Comparison of ENCODE assay signal across 8 cellular contexts in genomic region chr5:59034498-59035186, GRCh38.
DNase-seq lines count a peak whose midpoint lies in the region; ATAC-seq, FAIRE-seq and TF ChIP-seq lines count a peak whose summit lies in the region.

No MANE protein-coding gene starts in this region.

- intact Hi-C loops in HepG2 (cut with micrococcal nuclease; ENCODE audit: unreplicated experiment), result loop anchor here (1.0 kb wide), 1 partner anchor 140 kb away; no protein-coding TSS in a partner anchor

- H3K9me3 ChIP-seq in HepG2 (ENCODE audit: low read length), result no peaks in the 10 kb centered on the region

- CTCF ChIA-PET in HepG2 (lab: Yijun Ruan, JAX; ENCODE audit: low intra/inter-chr PET ratio, low total read pairs), result interaction anchor here (1.6 kb wide), 1 partner anchor 139 kb away, joined by 6 read pairs; no protein-coding TSS in a partner anchor

- no peak for TF ChIP-seq POLR2A in HepG2 (IDR thresholded peaks at IDR 0.05; ENCODE audit: insufficient read depth in 1 of 2, low read depth in 2 of 2, low read length in 2 of 2)

- POLR2A ChIA-PET in HepG2 (lab: Yijun Ruan, JAX), result interaction anchor here (0.6 kb wide), 1 partner anchor 16 kb away, joined by 3 read pairs; no protein-coding TSS in a partner anchor

- FAIRE-seq in HepG2 (lab: Jason Lieb, UNC), result peak; percentile 26

- TF ChIP-seq EP300 in HepG2 (IDR thresholded peaks at IDR 0.05; ENCODE audit: low read depth in 2 of 2, low read length in 2 of 2) (no peak), HepG2 (CRISPR knock-in tag; IDR thresholded peaks at IDR 0.05; ENCODE audit: borderline replicate concordance) (no peak)

- no peak overlapping the region for H3K4me2 ChIP-seq in HepG2 (ENCODE audit: low read depth, low read length)

- peak; percentile 62 for TF ChIP-seq CTCF in HepG2 (CRISPR knock-in tag; IDR thresholded peaks at IDR 0.05)

- H3K4me3 ChIP-seq in HepG2 (replicated peaks in 1 of 3; ENCODE audit: insufficient read depth in 1 of 3, low read depth in 2 of 3, low read length in 3 of 3), result peak overlapping the region in 1 of 3 experiments; percentile 20; a peak in 1 of 6 replicates

- peak; percentile 40 for ATAC-seq in GM21423 (IDR thresholded peaks at IDR 0.05; ENCODE audit: unreplicated experiment)
- ATAC-seq in HepG2, result peak; percentile 62
- ATAC-seq in esophagus mucosa, result no peak

- in situ Hi-C loops in HepG2 (cut with HindIII; ENCODE audit: extremely low pct_ligation_motif_present, low pct_unique_long_range_greater_than_20kb), result loop anchor here (10.0 kb wide), 1 partner anchor 130 kb away; no protein-coding TSS in a partner anchor

- H3K27me3 ChIP-seq in HepG2 (ENCODE audit: control insufficient read depth in 1 of 2, insufficient read depth in 2 of 2, low read length in 2 of 2), result peaks cover 0 to 13% of the 10 kb centered on the region in 2 experiments; a peak in 1 of 5 replicates

- no peaks in the 10 kb centered on the region; the same call in 1 of the 2 replicates for H4K20me1 ChIP-seq in HepG2 (ENCODE audit: insufficient read depth, low read length)

- peak; percentile 23 for DNase-seq in NCI-H748 (lab: John Stamatoyannopoulos, UW; ENCODE audit: unreplicated experiment)
- DNase-seq in NCI-H748 treated with DMSO at 0.1 percent for 48 hours (lab: John Stamatoyannopoulos, UW), result no peak
- DNase-seq in NCI-H446 treated with DMSO at 0.1 percent for 48 hours (lab: John Stamatoyannopoulos, UW), result peak; percentile 36
- peak; percentile 48 for DNase-seq in astrocyte of the hippocampus (ENCODE audit: low read depth, low spot score)
- DNase-seq in HepG2 (ENCODE audit: low spot score), result no peak
- DNase-seq in DMS79 (lab: John Stamatoyannopoulos, UW), result no peak

- no peak overlapping the region for H3K9ac ChIP-seq in HepG2 (ENCODE audit: insufficient read depth, low read depth, low read length)

- H3K4me1 ChIP-seq in HepG2 (ENCODE audit: insufficient read depth, low read length), result peaks cover 31% of the 10 kb centered on the region; the same call in 1 of the 2 replicates

- peak; percentile 43 for TF ChIP-seq RAD21 in HepG2 (CRISPR knock-in tag; IDR thresholded peaks at IDR 0.05)

- peaks cover 3% of the 10 kb centered on the region for H3K79me2 ChIP-seq in HepG2 (ENCODE audit: insufficient read depth, low read length)

- BruUV-seq in HepG2 (replicated peaks; lab: Mats Ljungman, UMichigan), result no TSS peak

- 42% methylated on average over 3 of the region's 3 CpGs for WGBS in HepG2 (ENCODE audit: low lambda C conversion rate)

- no peaks in the 10 kb centered on the region for H3K36me3 ChIP-seq in HepG2 (replicated peaks in 1 of 2; ENCODE audit: control insufficient read depth in 1 of 2, insufficient read depth in 2 of 2, low read length in 2 of 2)

- H2AFZ ChIP-seq in HepG2 (ENCODE audit: low read length), result no peak overlapping the region

- H3K27ac ChIP-seq in HepG2 (ENCODE audit: extremely low read length, insufficient read depth, low read length), result no peak overlapping the region

TF ChIP-seq in HepG2, 621 proteins besides CTCF, POLR2A, EP300 and RAD21 (continues in another document):
- TF ChIP-seq STAG1 (CRISPR knock-in tag; IDR thresholded peaks at IDR 0.05), result peak; percentile 54
- no peak for TF ChIP-seq HNRNPUL1 (IDR thresholded peaks at IDR 0.05; ENCODE audit: low read depth, low read length)
- no peak for TF ChIP-seq ZNF788 (CRISPR knock-in tag; IDR thresholded peaks at IDR 0.05; ENCODE audit: borderline replicate concordance)
- TF ChIP-seq ZNF530 (CRISPR knock-in tag; IDR thresholded peaks at IDR 0.05; ENCODE audit: low read depth), result no peak
- no peak for TF ChIP-seq ZNF224 (CRISPR knock-in tag; IDR thresholded peaks at IDR 0.05)
- TF ChIP-seq ZNF414 (CRISPR knock-in tag; IDR thresholded peaks at IDR 0.05), result no peak
- TF ChIP-seq ZNF691 (CRISPR knock-in tag; IDR thresholded peaks at IDR 0.05; ENCODE audit: borderline replicate concordance, low read depth), result no peak
- TF ChIP-seq ZNF800 (CRISPR knock-in tag; IDR thresholded peaks at IDR 0.05), result peak; percentile 44; the same call in 1 of the 2 replicates
- TF ChIP-seq KLF13 (CRISPR knock-in tag; IDR thresholded peaks at IDR 0.05), result no peak
- TF ChIP-seq TSC22D2 (CRISPR knock-in tag; IDR thresholded peaks at IDR 0.05; ENCODE audit: borderline replicate concordance), result no peak
- no peak for TF ChIP-seq ZNF687 (CRISPR knock-in tag; IDR thresholded peaks at IDR 0.05)
- TF ChIP-seq ZNF562 (CRISPR knock-in tag; IDR thresholded peaks at IDR 0.05; ENCODE audit: borderline replicate concordance), result no peak
- TF ChIP-seq ZNF281 (CRISPR knock-in tag; IDR thresholded peaks at IDR 0.05; ENCODE audit: borderline replicate concordance), result no peak
- TF ChIP-seq ZFX (CRISPR knock-in tag; IDR thresholded peaks at IDR 0.05; ENCODE audit: low read depth), result peak; percentile 37; the same call in 1 of the 2 replicates
- TF ChIP-seq GLI4 (CRISPR knock-in tag; IDR thresholded peaks at IDR 0.05; ENCODE audit: borderline replicate concordance), result no peak

Comparison
In these comparisons a context has a peak if more than half of its experiments do, and no peak if none do; other contexts are left out.
1. DNase-seq: peak in NCI-H748 (single experiment), NCI-H446 treated with DMSO at 0.1 percent for 48 hours (single experiment) and astrocyte of the hippocampus (single experiment); none in NCI-H748 treated with DMSO at 0.1 percent for 48 hours (single experiment), HepG2 (single experiment) and DMS79 (single experiment).